Comparison of ENCODE assay signal across 27 cellular contexts in the genomic region with DNA sequence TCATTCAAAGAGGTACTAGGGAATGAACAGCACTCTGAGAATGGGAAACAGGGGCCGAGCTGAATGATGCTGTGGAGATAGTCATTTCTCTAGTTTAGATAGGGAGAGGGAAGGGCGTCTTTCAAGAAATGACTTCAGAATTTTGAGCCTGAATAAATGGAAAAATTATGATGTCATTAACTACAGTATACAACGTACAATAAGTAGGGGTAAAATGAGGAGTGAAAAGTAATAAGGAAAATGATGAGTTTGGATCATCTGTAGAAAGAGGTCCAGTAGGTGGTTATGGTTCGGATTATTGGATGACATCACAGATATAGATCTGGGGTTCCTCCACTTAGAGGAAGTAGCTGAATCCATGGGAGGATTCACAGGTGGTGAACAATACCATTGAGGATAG.
"Had no signal": no experiment of that assay in that cellular context is flagged by ENCODE, and none has a peak within 500 bp of the region (broad histone marks: within the 10 kb centered on the region; RNA-seq: fewer than 3 reads in every experiment).

No MANE protein-coding gene starts in this region.

- ATAC-seq: esophagus mucosa, foreskin keratinocyte, gastrocnemius medialis, gastroesophageal sphincter, heart left ventricle, heart right ventricle had no signal

- H3K27me3 ChIP-seq: colonic mucosa, dorsolateral prefrontal cortex, esophagus muscularis mucosa, esophagus squamous epithelium, foreskin keratinocyte, gastrocnemius medialis, gastroesophageal sphincter, heart left ventricle had no signal

- H3K4me3 Mint-ChIP-seq: dendritic cell treated with granulocyte-macrophage colony-stimulating factor and Interleukin-4, amounts not matched to agents 40 ng/mL and 50 ng/mL, for 4 days; endodermal cell had no signal

- H3K27ac ChIP-seq: colonic mucosa, coronary artery, dorsolateral prefrontal cortex, epithelial cell of prostate, esophagus muscularis mucosa, esophagus squamous epithelium, foreskin keratinocyte, gastrocnemius medialis, gastroesophageal sphincter, heart left ventricle, heart right ventricle had no signal

- FAIRE-seq: colon, endometrium, endothelial cell of umbilical vein, frontal cortex had no signal

- H3K36me3 ChIP-seq: colonic mucosa, esophagus muscularis mucosa, esophagus squamous epithelium, gastrocnemius medialis, gastroesophageal sphincter, heart left ventricle, heart right ventricle had no signal

- H3K4me1 ChIP-seq: colonic mucosa, esophagus squamous epithelium, foreskin keratinocyte, gastrocnemius medialis had no signal

- H3K9me3 ChIP-seq: colonic mucosa, esophagus muscularis mucosa, esophagus squamous epithelium, gastrocnemius medialis, gastroesophageal sphincter, heart left ventricle had no signal

- H3K9me3 Mint-ChIP-seq: dendritic cell treated with granulocyte-macrophage colony-stimulating factor and Interleukin-4, amounts not matched to agents 40 ng/mL and 50 ng/mL, for 4 days; endodermal cell had no signal

- H3K27ac Mint-ChIP-seq: dendritic cell treated with granulocyte-macrophage colony-stimulating factor and Interleukin-4, amounts not matched to agents 40 ng/mL and 50 ng/mL, for 4 days; endodermal cell had no signal

- H3K4me3 ChIP-seq: colonic mucosa, coronary artery, dorsolateral prefrontal cortex, esophagus muscularis mucosa, esophagus squamous epithelium, gastrocnemius medialis, gastroesophageal sphincter, heart left ventricle, heart right ventricle had no signal

- H3K27me3 Mint-ChIP-seq: dendritic cell treated with granulocyte-macrophage colony-stimulating factor and Interleukin-4, amounts not matched to agents 40 ng/mL and 50 ng/mL, for 4 days had no signal

- DNase-seq: colonic mucosa; cortex of kidney; dermis blood vessel endothelial cell; dorsolateral prefrontal cortex; effector CD4-positive, alpha-beta T cell; effector CD8-positive, alpha-beta T cell; effector memory CD4-positive, alpha-beta T cell; endodermal cell; erythroblast; esophagus squamous epithelium; foreskin fibroblast; foreskin keratinocyte; foreskin melanocyte; gastrocnemius medialis; glutamatergic neuron; heart left ventricle; heart right ventricle had no signal
